ENCODE assay signal across 26 cellular contexts in the genomic region with DNA sequence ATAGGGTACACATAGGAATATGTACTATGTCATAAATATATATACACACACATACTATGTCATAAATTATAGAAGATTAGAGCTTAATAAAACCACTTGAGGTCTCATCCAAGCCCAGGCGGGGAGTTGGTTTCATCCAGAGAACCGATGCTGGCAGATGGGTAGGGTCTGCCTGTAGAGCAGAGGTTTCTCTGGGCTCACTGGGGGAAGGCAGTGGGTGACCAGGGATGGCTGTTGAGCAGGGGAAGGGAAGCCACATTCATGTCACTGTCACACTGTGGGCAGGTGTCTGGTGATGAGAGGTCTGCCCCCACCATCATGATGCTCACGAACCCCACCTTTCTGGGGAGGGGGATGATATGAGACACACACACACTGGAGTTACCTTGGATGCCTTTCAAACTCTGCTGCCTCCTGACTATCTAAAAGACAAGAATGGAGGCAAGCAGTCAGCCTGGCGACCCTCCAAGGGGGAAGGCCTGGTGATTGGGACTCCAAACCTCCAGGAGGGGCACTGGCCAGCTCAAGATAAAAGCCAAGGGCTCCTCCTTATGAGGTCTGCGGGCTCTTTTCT.
"Had no signal": no experiment of that assay in that cellular context is flagged by ENCODE, and none has a peak within 500 bp of the region (broad histone marks: within the 10 kb centered on the region; RNA-seq: fewer than 3 reads in every experiment).

No MANE protein-coding gene starts in this region.

- H3K4me3 Mint-ChIP-seq: activated CD8-positive, alpha-beta T cell treated with anti-CD3 and anti-CD28 coated beads for 36 hours; activated naive CD8-positive, alpha-beta T cell treated with anti-CD3 and anti-CD28 coated beads, Interleukin-2, amount 50 U/mL, for 24 hours; central memory CD8-positive, alpha-beta T cell; natural killer cell had no signal

- H3K4me3 ChIP-seq: lower lobe of right lung, right lobe of liver, testis, transverse colon had no signal

- H3K27ac ChIP-seq: epithelial cell of prostate, lower lobe of right lung, right lobe of liver, testis, transverse colon had no signal

- H3K9me3 Mint-ChIP-seq: activated naive CD8-positive, alpha-beta T cell treated with anti-CD3 and anti-CD28 coated beads, Interleukin-2, amount 50 U/mL, for 24 hours; central memory CD8-positive, alpha-beta T cell; natural killer cell had no signal

- H3K9me3 ChIP-seq: lower lobe of right lung, right lobe of liver, testis, transverse colon had no signal

- DNase-seq: activated CD4-positive, alpha-beta T cell treated with anti-CD3 and anti-CD28 coated beads, Interleukin-2, amount 50 U/mL, for 1 hour; activated CD4-positive, CD25-positive, alpha-beta regulatory T cell treated with anti-CD3 and anti-CD28 coated beads, Interleukin-2, amount 50 U/mL, for 72 hours; activated CD8-positive, alpha-beta T cell treated with anti-CD3 and anti-CD28 coated beads for 36 hours; activated effector memory CD4-positive, alpha-beta T cell treated with Interleukin-2 at 50 U/mL for 16 hours; activated naive CD4-positive, alpha-beta T cell treated with Interleukin-2 at 50 U/mL for 16 hours; activated naive CD8-positive, alpha-beta T cell treated with anti-CD3 and anti-CD28 coated beads, Interleukin-2, amount 50 U/mL, for 24 hours; activated T-cell treated with anti-CD3 and anti-CD28 coated beads, Interleukin-2, amount 50 U/mL, for 48 hours; amygdala; dermis blood vessel endothelial cell; effector CD4-positive, alpha-beta T cell; kidney glomerular epithelial cell; lower lobe of right lung; mesenchymal stem cell; natural killer cell; posterior cingulate gyrus; right lobe of liver; stimulated activated CD4-positive, alpha-beta T cell treated with anti-CD3 and anti-CD28 coated beads, Interleukin-12 subunit alpha, Interleukin-12 subunit beta, amount 100 ng/mL, for 4 hours; stimulated activated CD4-positive, alpha-beta T cell treated with anti-CD3 and anti-CD28 coated beads, Interleukin-4, amount 100 ng/mL, for 1 hour; stimulated activated naive CD8-positive, alpha-beta T cell treated with anti-CD3 and anti-CD28 coated beads, Interleukin-15, Interleukin-2, amounts not matched to agents 100 U/mL and 50 U/mL, for 24 hours; testis; transverse colon had no signal

- H3K36me3 ChIP-seq: lower lobe of right lung, right lobe of liver, transverse colon had no signal

- H3K4me1 ChIP-seq: lower lobe of right lung, right lobe of liver, testis had no signal

- H3K27ac Mint-ChIP-seq: activated CD8-positive, alpha-beta T cell treated with anti-CD3 and anti-CD28 coated beads for 36 hours; activated naive CD8-positive, alpha-beta T cell treated with anti-CD3 and anti-CD28 coated beads, Interleukin-2, amount 50 U/mL, for 24 hours; natural killer cell had no signal

- FAIRE-seq: endometrium, frontal cortex had no signal

- H3K27me3 Mint-ChIP-seq: activated CD8-positive, alpha-beta T cell treated with anti-CD3 and anti-CD28 coated beads for 36 hours; activated naive CD8-positive, alpha-beta T cell treated with anti-CD3 and anti-CD28 coated beads, Interleukin-2, amount 50 U/mL, for 24 hours; central memory CD8-positive, alpha-beta T cell had no signal

- ATAC-seq: activated CD8-positive, alpha-beta T cell treated with anti-CD3 and anti-CD28 coated beads for 36 hours; activated naive CD8-positive, alpha-beta T cell treated with anti-CD3 and anti-CD28 coated beads, Interleukin-2, amount 50 U/mL, for 24 hours; left lobe of liver; natural killer cell; stimulated activated naive CD8-positive, alpha-beta T cell treated with anti-CD3 and anti-CD28 coated beads, Interleukin-15, Interleukin-2, amounts not matched to agents 100 U/mL and 50 U/mL, for 24 hours had no signal

- H3K27me3 ChIP-seq: right lobe of liver, testis, transverse colon had no signal

- H3K36me3 Mint-ChIP-seq: natural killer cell had no signal

- H3K4me1 Mint-ChIP-seq: central memory CD8-positive, alpha-beta T cell; natural killer cell had no signal
